ENCODE assay signal across 22 cellular contexts in the genomic region with DNA sequence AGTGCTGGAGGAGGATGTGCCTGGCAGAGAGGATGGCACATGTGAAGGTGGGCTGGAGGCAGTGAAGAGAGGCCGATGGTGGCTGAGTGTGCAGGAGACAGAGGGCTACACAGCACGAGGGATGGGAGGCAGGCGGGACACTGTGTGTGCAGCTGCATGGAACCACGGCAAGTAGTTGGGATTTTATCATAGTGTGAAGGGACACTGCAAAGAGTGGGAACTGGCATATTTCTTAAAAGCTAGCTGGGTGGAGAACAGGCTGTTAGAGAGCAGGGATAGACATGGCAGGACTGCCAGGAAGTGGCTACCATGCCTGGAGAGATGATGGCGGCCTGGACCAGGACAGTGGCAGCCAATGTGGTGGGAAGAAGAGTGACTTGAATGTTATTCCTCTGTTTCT.
DNase-seq lines count a peak whose midpoint lies in the region; ATAC-seq and TF ChIP-seq lines count a peak whose summit lies in the region.
"Had no signal": no experiment of that assay in that cellular context is flagged by ENCODE, and none has a peak within 500 bp of the region (broad histone marks: within the 10 kb centered on the region; RNA-seq: fewer than 3 reads in every experiment).

No MANE protein-coding gene starts in this region.

- H3K36me3 Mint-ChIP-seq in CD4-positive, CD25-positive, alpha-beta regulatory T cell, result no peaks in the 10 kb centered on the region
- H3K36me3 Mint-ChIP-seq in CD4-positive, alpha-beta T cell (ENCODE audit: low read depth), result no peaks in the 10 kb centered on the region
- H3K36me3 Mint-ChIP-seq in T-helper 17 cell (ENCODE audit: low read depth), result no peaks in the 10 kb centered on the region
- H3K36me3 Mint-ChIP-seq in osteocyte (ENCODE audit: unreplicated experiment), result no peaks in the 10 kb centered on the region

- no peak overlapping the region for H3K27ac ChIP-seq in CD4-positive, CD25-positive, alpha-beta regulatory T cell (ENCODE audit: insufficient read depth, low read length, poor library complexity, severe bottlenecking)
- H3K27ac ChIP-seq in CD4-positive, alpha-beta T cell (ENCODE audit: low read depth, low read length), result no peak overlapping the region
- H3K27ac ChIP-seq: C4-2B, SJSA1 had no signal

- H3K27ac Mint-ChIP-seq in CD4-positive, CD25-positive, alpha-beta regulatory T cell, result peak overlapping the region in 2 of 3 donors; percentile 76 to 90
- H3K27ac Mint-ChIP-seq in CD4-positive, alpha-beta T cell, result peak overlapping the region; percentile 6
- H3K27ac Mint-ChIP-seq in T-helper 17 cell (peak overlapping the region; percentile 14), osteocyte (ENCODE audit: unreplicated experiment) (no peak overlapping the region)
- H3K27ac Mint-ChIP-seq: B cell, GM23338, HFFc6 had no signal

- POLR2A ChIA-PET in CD4-positive, alpha-beta T cell (lab: Charles Lee), result interaction anchor here (1.7 kb wide), 1 partner anchor 112 kb away, joined by 5 read pairs; no protein-coding TSS in a partner anchor

- CTCF ChIA-PET in CD4-positive, alpha-beta T cell (lab: Charles Lee), result interaction anchor here (1.1 kb wide), 1 partner anchor 111 kb away, joined by 3 read pairs; no protein-coding TSS in a partner anchor

- H3K9me3 ChIP-seq in CD4-positive, CD25-positive, alpha-beta regulatory T cell (ENCODE audit: control insufficient read depth in 2 of 2, low read length in 2 of 2), result no peaks in the 10 kb centered on the region
- H3K9me3 ChIP-seq in CD4-positive, alpha-beta T cell (ENCODE audit: control insufficient read depth, low read length), result no peaks in the 10 kb centered on the region
- H3K9me3 ChIP-seq in T-helper 17 cell (ENCODE audit: control insufficient read depth, low read length, poor library complexity, severe bottlenecking), result no peaks in the 10 kb centered on the region
- H3K9me3 ChIP-seq: HAP-1, SJSA1 had no signal

- H3K4me3 Mint-ChIP-seq in CD4-positive, CD25-positive, alpha-beta regulatory T cell, result no peak overlapping the region
- no peak overlapping the region for H3K4me3 Mint-ChIP-seq in CD4-positive, alpha-beta T cell
- H3K4me3 Mint-ChIP-seq in T-helper 17 cell (no peak overlapping the region), osteocyte (ENCODE audit: unreplicated experiment) (no peak overlapping the region)
- H3K4me3 Mint-ChIP-seq: B cell, GM23338, HFFc6 had no signal

- no peaks in the 10 kb centered on the region for H3K27me3 ChIP-seq in CD4-positive, CD25-positive, alpha-beta regulatory T cell (ENCODE audit: control insufficient read depth, insufficient read depth, low read length)
- no peaks in the 10 kb centered on the region for H3K27me3 ChIP-seq in CD4-positive, alpha-beta T cell (ENCODE audit: control insufficient read depth, insufficient read depth, low read length)
- H3K27me3 ChIP-seq: SJSA1 had no signal

- ATAC-seq in CD4-positive, CD25-positive, alpha-beta regulatory T cell (ENCODE audit: low read depth in 2 of 2), result no peak
- ATAC-seq in CD4-positive, alpha-beta T cell (ENCODE audit: poor library complexity), result no peak
- ATAC-seq in T-helper 17 cell (no peak), GM21381 (IDR thresholded peaks at IDR 0.05; ENCODE audit: unreplicated experiment) (no peak)
- ATAC-seq: GM23338, HepG2 had no signal

- intact Hi-C loops in CD4-positive, alpha-beta T cell (cut with DNase I, micrococcal nuclease), result loop anchor here (2.0 to 10.0 kb wide), 2 partner anchors 111 to 119 kb away; a partner anchor contains a TSS

- no peak overlapping the region for H3K4me3 ChIP-seq in CD4-positive, CD25-positive, alpha-beta regulatory T cell (ENCODE audit: low read depth, low read length)
- H3K4me3 ChIP-seq: GM23338, HAP-1, SJSA1 had no signal

- H3K9me3 Mint-ChIP-seq in CD4-positive, CD25-positive, alpha-beta regulatory T cell, result peaks cover 0 to under 1% (median 0%) of the 10 kb centered on the region in 7 donors
- no peaks in the 10 kb centered on the region for H3K9me3 Mint-ChIP-seq in CD4-positive, alpha-beta T cell
- no peaks in the 10 kb centered on the region for H3K9me3 Mint-ChIP-seq in osteocyte (ENCODE audit: unreplicated experiment)
- H3K9me3 Mint-ChIP-seq: GM23338, HFFc6 had no signal

- H3K4me1 Mint-ChIP-seq in CD4-positive, CD25-positive, alpha-beta regulatory T cell, result peaks cover 16 to 49% (median 39%) of the 10 kb centered on the region in 4 donors
- peaks cover 73% of the 10 kb centered on the region for H3K4me1 Mint-ChIP-seq in CD4-positive, alpha-beta T cell (ENCODE audit: low read depth)
- H3K4me1 Mint-ChIP-seq in T-helper 17 cell (peaks cover 33% of the 10 kb centered on the region), osteocyte (ENCODE audit: unreplicated experiment) (no peaks in the 10 kb centered on the region)
- H3K4me1 Mint-ChIP-seq: B cell, GM23338 had no signal

- no peak for DNase-seq in CD4-positive, CD25-positive, alpha-beta regulatory T cell
- no peak for DNase-seq in CD4-positive, alpha-beta T cell
- DNase-seq in T-helper 17 cell, result no peak
- peak; percentile 30 for DNase-seq in osteocyte (ENCODE audit: extremely low spot score, unreplicated experiment)
- DNase-seq in DMS153 treated with DMSO at 0.1 percent for 48 hours (lab: John Stamatoyannopoulos, UW; ENCODE audit: unreplicated experiment), result no peak
- no peak for DNase-seq in activated effector memory CD4-positive, alpha-beta T cell treated with Interleukin-2 at 50 U/mL for 16 hours
- DNase-seq: Kasumi-1, NCI-H1092 treated with DMSO at 0.1 percent for 48 hours, NCI-H1436 treated with DMSO at 0.1 percent for 48 hours, NCI-H187 treated with DMSO at 0.1 percent for 48 hours, NCI-H2107, NCI-H446, NCI-H524 treated with DMSO at 0.1 percent for 48 hours, NCI-H774 had no signal

- TF ChIP-seq CTCF in CD4-positive, alpha-beta T cell (IDR thresholded peaks at IDR 0.05), result no peak
- no peak for TF ChIP-seq CTCF in osteocyte (IDR thresholded peaks at IDR 0.05)

- H3K4me1 ChIP-seq in CD4-positive, CD25-positive, alpha-beta regulatory T cell (ENCODE audit: control insufficient read depth, insufficient read depth, low read length, poor library complexity, severe bottlenecking), result peaks cover 29% of the 10 kb centered on the region
- H3K4me1 ChIP-seq: HAP-1 had no signal

- no peaks in the 10 kb centered on the region for H3K27me3 Mint-ChIP-seq in CD4-positive, CD25-positive, alpha-beta regulatory T cell
- no peaks in the 10 kb centered on the region for H3K27me3 Mint-ChIP-seq in CD4-positive, alpha-beta T cell
- H3K27me3 Mint-ChIP-seq in T-helper 17 cell (no peaks in the 10 kb centered on the region), osteocyte (ENCODE audit: unreplicated experiment) (no peaks in the 10 kb centered on the region)

- H3K36me3 ChIP-seq in CD4-positive, CD25-positive, alpha-beta regulatory T cell (ENCODE audit: control insufficient read depth, insufficient read depth, low read length), result no peaks in the 10 kb centered on the region
- H3K36me3 ChIP-seq: HAP-1, SJSA1 had no signal
